Comparison of ENCODE assay signal across 24 cellular contexts in genomic region chr14:70571139-70571538, GRCh38. TPM values are rescaled to one million over a fixed set of nuclear protein-coding genes. Genes with fewer than 3 reads are reported as not detected.
"Had no signal": no experiment of that assay in that cellular context is flagged by ENCODE, and none has a peak within 500 bp of the region (broad histone marks: within the 10 kb centered on the region; RNA-seq: fewer than 3 reads in every experiment).

No MANE protein-coding gene starts in this region.

- H3K27ac ChIP-seq: left ventricle myocardium inferior, ovary, right atrium auricular region, right lobe of liver, tibial nerve, vagina had no signal

- H3K9me3 ChIP-seq: ovary, right atrium auricular region, right lobe of liver, vagina had no signal

- H3K4me2 ChIP-seq: smooth muscle cell had no signal

- H3K9me3 Mint-ChIP-seq: type B pancreatic cell had no signal

- H3K4me1 ChIP-seq: left ventricle myocardium inferior, right atrium auricular region, right lobe of liver, tibial nerve, vagina had no signal

- ATAC-seq: mucosa of descending colon; naive thymus-derived CD4-positive, alpha-beta T cell; natural killer cell treated with Interleukin-12 subunit alpha and Interleukin-12 subunit beta and Interleukin-15 and Interleukin-18, amount 100 ng/mL, for 72 hours; right lobe of liver; stimulated activated memory B cell treated with anti-CD40 and anti-IgM and Interleukin-4, amounts not matched to agents 10 μg/mL and 1 μg/mL and 100 μg/mL, for 72 hours; stimulated activated naive CD8-positive, alpha-beta T cell treated with anti-CD3 and anti-CD28 coated beads, Interleukin-15, amount 100 ng/mL, for 72 hours had no signal

- DNase-seq: islet precursor cell; left ventricle myocardium inferior; midbrain; mucosa of descending colon; naive thymus-derived CD4-positive, alpha-beta T cell; ovary; right lobe of liver; stimulated activated CD4-positive, alpha-beta T cell treated with anti-CD3 and anti-CD28 coated beads, Interleukin-1b, Interleukin-23, amount 100 ng/mL, for 48 hours; stimulated activated CD4-positive, alpha-beta T cell treated with anti-CD3 and anti-CD28 coated beads, Interleukin-2, amount 100 ng/mL, for 48 hours; stimulated activated CD4-positive, alpha-beta T cell treated with anti-CD3 and anti-CD28 coated beads, Interleukin-4, amount 100 ng/mL, for 4 hours; stimulated activated CD8-positive, alpha-beta memory T cell treated with anti-CD3 and anti-CD28 coated beads, Interleukin-4, amount 100 ng/mL, for 48 hours; stimulated activated naive CD4-positive, alpha-beta T cell treated with Interleukin-2 at 50 U/mL for 16 hours; stimulated activated naive CD8-positive, alpha-beta T cell treated with anti-CD3 and anti-CD28 coated beads, Interleukin-15, amount 100 ng/mL, for 72 hours; substantia nigra had no signal

- H3K36me3 ChIP-seq: ovary, right atrium auricular region, right lobe of liver had no signal

- H3K4me3 ChIP-seq: left ventricle myocardium inferior, lung, mucosa of descending colon, ovary, right atrium auricular region, right lobe of liver, smooth muscle cell, tibial nerve, vagina had no signal

- H3K27ac Mint-ChIP-seq: memory B cell; naive thymus-derived CD4-positive, alpha-beta T cell; natural killer cell treated with Interleukin-12 subunit alpha and Interleukin-12 subunit beta and Interleukin-15 and Interleukin-18, amount 100 ng/mL, for 72 hours; stimulated activated memory B cell treated with anti-CD40 and anti-IgM and Interleukin-4, amounts not matched to agents 10 μg/mL and 1 μg/mL and 100 μg/mL, for 72 hours; stimulated activated naive CD8-positive, alpha-beta T cell treated with anti-CD3 and anti-CD28 coated beads, Interleukin-15, amount 100 ng/mL, for 72 hours; type B pancreatic cell had no signal

- H3K4me3 Mint-ChIP-seq: memory B cell; naive thymus-derived CD4-positive, alpha-beta T cell; natural killer cell treated with Interleukin-12 subunit alpha and Interleukin-12 subunit beta and Interleukin-15 and Interleukin-18, amount 100 ng/mL, for 72 hours; stimulated activated memory B cell treated with anti-CD40 and anti-IgM and Interleukin-4, amounts not matched to agents 10 μg/mL and 1 μg/mL and 100 μg/mL, for 72 hours; stimulated activated naive CD8-positive, alpha-beta T cell treated with anti-CD3 and anti-CD28 coated beads, Interleukin-15, amount 100 ng/mL, for 72 hours; type B pancreatic cell had no signal

- H3K27me3 ChIP-seq: ovary, right atrium auricular region, right lobe of liver, tibial nerve, vagina had no signal

- H3K27me3 Mint-ChIP-seq: memory B cell; naive thymus-derived CD4-positive, alpha-beta T cell; natural killer cell treated with Interleukin-12 subunit alpha and Interleukin-12 subunit beta and Interleukin-15 and Interleukin-18, amount 100 ng/mL, for 72 hours; progenitor cell of endocrine pancreas; stimulated activated memory B cell treated with anti-CD40 and anti-IgM and Interleukin-4, amounts not matched to agents 10 μg/mL and 1 μg/mL and 100 μg/mL, for 72 hours; stimulated activated naive CD8-positive, alpha-beta T cell treated with anti-CD3 and anti-CD28 coated beads, Interleukin-15, amount 100 ng/mL, for 72 hours; type B pancreatic cell had no signal

RNA-seq across cellular contexts. Expression of gene ADAM20, which starts 36.3 kb away (rescaled TPM):
- polyA plus RNA-seq: naive thymus-derived CD4-positive, alpha-beta T cell; smooth muscle cell had no signal
